1 cellular context compared by ENCODE assay signal in the genomic region with DNA sequence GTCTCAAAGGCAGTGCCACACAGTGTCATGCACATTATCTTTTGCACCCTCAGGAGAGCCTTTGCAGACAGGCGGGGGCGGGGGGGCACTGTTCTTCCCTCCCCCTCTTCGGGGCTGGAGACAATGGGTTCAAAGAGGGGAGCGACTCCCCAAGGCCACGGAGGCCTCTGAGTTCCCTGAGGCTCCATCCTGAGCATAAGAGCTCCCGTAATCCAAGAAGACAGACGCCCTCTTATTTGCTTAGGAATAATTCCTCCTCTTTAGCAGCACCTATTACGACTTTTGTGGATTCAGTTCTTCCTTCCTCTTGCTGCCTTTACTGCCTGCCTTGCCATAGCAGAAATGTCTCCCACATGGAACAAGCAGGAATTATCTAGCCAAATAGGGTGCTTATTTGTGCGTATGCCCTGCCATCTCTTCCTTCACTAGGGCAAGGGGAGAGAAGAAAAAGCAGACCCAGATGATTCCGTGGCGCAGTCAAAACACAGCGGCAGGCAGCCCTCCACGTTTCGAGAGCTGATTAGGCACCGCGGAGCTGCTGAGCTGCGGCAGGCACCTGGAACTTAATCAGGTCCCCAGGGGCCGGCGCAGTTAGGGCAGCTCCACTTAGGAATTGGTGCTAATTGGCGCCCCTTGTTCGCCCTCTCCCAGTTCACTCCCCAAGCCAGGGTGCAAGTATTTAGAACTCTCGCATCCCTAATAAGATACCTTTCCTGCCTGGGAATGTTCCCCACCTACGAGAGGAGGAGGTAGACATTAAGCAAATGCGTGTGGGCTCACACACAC.
TF ChIP-seq lines count a peak whose summit lies in the region.

No MANE protein-coding gene starts in this region.

TF ChIP-seq in neural cell, 6 proteins besides CTCF, POLR2A, EP300 and RAD21 (continued from another document):
- TF ChIP-seq REST (IDR thresholded peaks at IDR 0.05; ENCODE audit: borderline replicate concordance) = no peak
- TF ChIP-seq TAF1 (IDR thresholded peaks at IDR 0.05; ENCODE audit: low read depth) = no peak
- peak; percentile 22 for TF ChIP-seq SMC3 (conservative IDR thresholded peaks at IDR 0.05; ENCODE audit: poor library complexity)
- no peak for TF ChIP-seq MXI1 (conservative IDR thresholded peaks at IDR 0.05; ENCODE audit: poor library complexity, severe bottlenecking)
TF ChIP-seq in neural cell: peak in this region for 2.
